ENCODE assay signal across 1 cellular context in the genomic region with DNA sequence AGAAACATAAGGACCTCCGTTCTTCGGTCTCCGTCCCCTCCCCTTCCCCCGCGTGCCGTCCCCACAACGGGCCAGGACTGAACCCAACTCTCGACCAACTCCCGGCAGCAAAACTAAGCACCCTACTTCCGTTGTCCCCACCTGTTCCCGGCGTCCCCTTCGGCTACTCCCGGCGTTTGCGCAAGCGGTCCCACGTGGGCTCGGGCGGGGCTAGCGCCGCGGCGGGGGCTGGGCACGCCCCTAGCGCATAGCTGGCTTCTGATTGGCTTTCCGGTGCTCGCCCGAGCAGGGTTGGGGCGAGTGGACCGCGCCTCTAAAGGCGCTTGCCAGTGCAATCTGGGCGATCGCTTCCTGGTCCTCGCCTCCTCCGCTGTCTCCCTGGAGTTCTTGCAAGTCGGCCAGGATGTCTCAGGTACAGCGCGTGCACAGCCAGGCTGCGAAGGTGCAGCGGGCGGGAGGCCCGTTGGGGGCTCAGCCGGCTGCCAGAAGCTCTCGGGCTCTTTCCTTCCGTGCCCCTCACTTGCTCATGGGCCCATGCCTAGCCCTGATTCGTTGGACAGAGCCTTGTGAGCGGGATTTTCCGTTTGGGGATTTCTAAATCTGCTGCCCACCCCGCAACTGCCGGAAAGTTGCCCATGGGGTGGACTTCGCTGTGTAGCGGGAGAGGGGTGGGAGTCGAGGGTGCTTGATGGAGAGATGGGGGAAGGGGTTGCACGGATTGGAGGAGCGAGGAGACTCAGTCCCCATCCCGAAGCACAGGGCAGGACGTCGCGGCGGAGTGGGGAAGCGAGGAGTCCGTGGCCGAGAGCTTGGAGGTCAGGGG.
TF ChIP-seq lines count a peak whose summit lies in the region.

TSS of gene C2orf76 (minus strand) at position 186 of the 823 bp plus-strand sequence. CDS start 26,875 bp downstream, outside the sequence.
TSS of gene DBI (plus strand) at position 329 of the 823 bp plus-strand sequence. CDS start at position 404, 75 bp downstream.

TF ChIP-seq in HepG2, 621 proteins besides CTCF, POLR2A, EP300 and RAD21 (continued from another document and continues in another):
- TF ChIP-seq, protein P1, sequence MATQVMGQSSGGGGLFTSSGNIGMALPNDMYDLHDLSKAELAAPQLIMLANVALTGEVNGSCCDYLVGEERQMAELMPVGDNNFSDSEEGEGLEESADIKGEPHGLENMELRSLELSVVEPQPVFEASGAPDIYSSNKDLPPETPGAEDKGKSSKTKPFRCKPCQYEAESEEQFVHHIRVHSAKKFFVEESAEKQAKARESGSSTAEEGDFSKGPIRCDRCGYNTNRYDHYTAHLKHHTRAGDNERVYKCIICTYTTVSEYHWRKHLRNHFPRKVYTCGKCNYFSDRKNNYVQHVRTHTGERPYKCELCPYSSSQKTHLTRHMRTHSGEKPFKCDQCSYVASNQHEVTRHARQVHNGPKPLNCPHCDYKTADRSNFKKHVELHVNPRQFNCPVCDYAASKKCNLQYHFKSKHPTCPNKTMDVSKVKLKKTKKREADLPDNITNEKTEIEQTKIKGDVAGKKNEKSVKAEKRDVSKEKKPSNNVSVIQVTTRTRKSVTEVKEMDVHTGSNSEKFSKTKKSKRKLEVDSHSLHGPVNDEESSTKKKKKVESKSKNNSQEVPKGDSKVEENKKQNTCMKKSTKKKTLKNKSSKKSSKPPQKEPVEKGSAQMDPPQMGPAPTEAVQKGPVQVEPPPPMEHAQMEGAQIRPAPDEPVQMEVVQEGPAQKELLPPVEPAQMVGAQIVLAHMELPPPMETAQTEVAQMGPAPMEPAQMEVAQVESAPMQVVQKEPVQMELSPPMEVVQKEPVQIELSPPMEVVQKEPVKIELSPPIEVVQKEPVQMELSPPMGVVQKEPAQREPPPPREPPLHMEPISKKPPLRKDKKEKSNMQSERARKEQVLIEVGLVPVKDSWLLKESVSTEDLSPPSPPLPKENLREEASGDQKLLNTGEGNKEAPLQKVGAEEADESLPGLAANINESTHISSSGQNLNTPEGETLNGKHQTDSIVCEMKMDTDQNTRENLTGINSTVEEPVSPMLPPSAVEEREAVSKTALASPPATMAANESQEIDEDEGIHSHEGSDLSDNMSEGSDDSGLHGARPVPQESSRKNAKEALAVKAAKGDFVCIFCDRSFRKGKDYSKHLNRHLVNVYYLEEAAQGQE (IDR thresholded peaks at IDR 0.05; ENCODE audit: borderline replicate concordance in 1 of 2, low read depth in 1 of 2, low read length in 2 of 2) = peak in 1 of 2 experiments; percentile 67; a peak in 1 of 4 replicates
- TF ChIP-seq ZFAT (CRISPR knock-in tag; conservative IDR thresholded peaks at IDR 0.05) (no peak), ZNF431 (CRISPR knock-in tag; IDR thresholded peaks at IDR 0.05; ENCODE audit: borderline replicate concordance, low read depth) (peak; percentile 97), HOXA9 (CRISPR knock-in tag; IDR thresholded peaks at IDR 0.05; ENCODE audit: borderline replicate concordance) (peak; percentile 77; the same call in 1 of the 2 replicates), ZNF773 (CRISPR knock-in tag; IDR thresholded peaks at IDR 0.05; ENCODE audit: borderline replicate concordance) (peak; percentile 82; the same call in 1 of the 2 replicates), NFE2L1 (CRISPR knock-in tag; IDR thresholded peaks at IDR 0.05; ENCODE audit: borderline replicate concordance) (no peak; the same call in 1 of the 2 replicates), ZNF614 (CRISPR knock-in tag; IDR thresholded peaks at IDR 0.05; ENCODE audit: borderline replicate concordance) (peak; percentile 58; the same call in 1 of the 2 replicates), RFXANK (CRISPR knock-in tag; IDR thresholded peaks at IDR 0.05) (peak; percentile 93; the same call in 1 of the 2 replicates), NFYB (CRISPR knock-in tag; IDR thresholded peaks at IDR 0.05) (peak; percentile 86), GZF1 (CRISPR knock-in tag; IDR thresholded peaks at IDR 0.05) (peak; percentile 86; the same call in 1 of the 2 replicates), SNRNP70 (IDR thresholded peaks at IDR 0.05; ENCODE audit: low read depth, low read length) (no peak), SNAPC2 (CRISPR knock-in tag; IDR thresholded peaks at IDR 0.05) (peak; percentile 98), ZNF282 (IDR thresholded peaks at IDR 0.05; ENCODE audit: partially characterized antibody) (no peak), FIP1L1 (IDR thresholded peaks at IDR 0.05; ENCODE audit: borderline replicate concordance, insufficient read depth, low read depth, low read length) (no peak; the same call in 1 of the 2 replicates), E2F1 (CRISPR knock-in tag; IDR thresholded peaks at IDR 0.05) (peak; percentile 68), PAWR (CRISPR knock-in tag; IDR thresholded peaks at IDR 0.05; ENCODE audit: borderline replicate concordance) (no peak), GTF3A (CRISPR knock-in tag; conservative IDR thresholded peaks at IDR 0.05) (no peak), SMARCE1 (IDR thresholded peaks at IDR 0.05; ENCODE audit: borderline replicate concordance) (no peak), MAFG (CRISPR knock-in tag; IDR thresholded peaks at IDR 0.05) (no peak), CHD4 (IDR thresholded peaks at IDR 0.05; ENCODE audit: borderline replicate concordance, low read length) (no peak), ZNF792 (CRISPR knock-in tag; IDR thresholded peaks at IDR 0.05) (peak; percentile 49; the same call in 1 of the 2 replicates), SMAD9 (CRISPR knock-in tag; IDR thresholded peaks at IDR 0.05) (peak; percentile 55; the same call in 1 of the 2 replicates), ZBTB40 (IDR thresholded peaks at IDR 0.05) (no peak), ZBTB40 (CRISPR knock-in tag; IDR thresholded peaks at IDR 0.05) (peak; percentile 91), ZNF567 (CRISPR knock-in tag; IDR thresholded peaks at IDR 0.05; ENCODE audit: borderline replicate concordance) (no peak), HMG20A (CRISPR knock-in tag; IDR thresholded peaks at IDR 0.05; ENCODE audit: borderline replicate concordance) (peak; percentile 42; the same call in 1 of the 2 replicates), SRF (IDR thresholded peaks at IDR 0.05; ENCODE audit: low read depth, low read length) (peak; percentile 11; the same call in 1 of the 2 replicates), ZNF879 (CRISPR knock-in tag; IDR thresholded peaks at IDR 0.05) (0 out of 2 replicates have a peak, but pooled peaks have one; percentile 13), ZNF678 (CRISPR knock-in tag; IDR thresholded peaks at IDR 0.05) (no peak), ZNF383 (CRISPR knock-in tag; IDR thresholded peaks at IDR 0.05; ENCODE audit: borderline replicate concordance) (no peak)
- TF ChIP-seq, protein P2, sequence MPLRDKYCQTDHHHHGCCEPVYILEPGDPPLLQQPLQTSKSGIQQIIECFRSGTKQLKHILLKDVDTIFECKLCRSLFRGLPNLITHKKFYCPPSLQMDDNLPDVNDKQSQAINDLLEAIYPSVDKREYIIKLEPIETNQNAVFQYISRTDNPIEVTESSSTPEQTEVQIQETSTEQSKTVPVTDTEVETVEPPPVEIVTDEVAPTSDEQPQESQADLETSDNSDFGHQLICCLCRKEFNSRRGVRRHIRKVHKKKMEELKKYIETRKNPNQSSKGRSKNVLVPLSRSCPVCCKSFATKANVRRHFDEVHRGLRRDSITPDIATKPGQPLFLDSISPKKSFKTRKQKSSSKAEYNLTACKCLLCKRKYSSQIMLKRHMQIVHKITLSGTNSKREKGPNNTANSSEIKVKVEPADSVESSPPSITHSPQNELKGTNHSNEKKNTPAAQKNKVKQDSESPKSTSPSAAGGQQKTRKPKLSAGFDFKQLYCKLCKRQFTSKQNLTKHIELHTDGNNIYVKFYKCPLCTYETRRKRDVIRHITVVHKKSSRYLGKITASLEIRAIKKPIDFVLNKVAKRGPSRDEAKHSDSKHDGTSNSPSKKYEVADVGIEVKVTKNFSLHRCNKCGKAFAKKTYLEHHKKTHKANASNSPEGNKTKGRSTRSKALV (CRISPR knock-in tag; IDR thresholded peaks at IDR 0.05) = no peak
- TF ChIP-seq, protein P3, sequence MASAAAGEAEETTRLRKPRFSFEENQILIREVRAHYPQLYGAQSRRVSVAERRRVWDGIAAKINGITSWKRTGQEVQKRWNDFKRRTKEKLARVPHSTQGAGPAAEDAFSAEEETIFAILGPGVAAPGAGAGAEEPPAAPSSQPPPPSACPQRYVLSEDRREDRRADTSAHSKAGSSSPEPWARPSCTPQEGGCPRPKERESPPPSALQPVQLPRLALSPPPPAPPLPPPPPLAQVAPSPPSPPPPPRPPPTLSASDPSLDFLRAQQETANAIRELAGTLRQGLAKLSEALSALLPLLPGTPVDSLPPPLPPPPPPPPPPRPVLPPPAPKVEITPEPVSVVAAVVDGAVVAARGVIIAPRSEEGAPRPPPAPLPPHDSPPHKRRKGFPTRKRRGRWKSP (CRISPR knock-in tag; IDR thresholded peaks at IDR 0.05) = peak; percentile 96
- TF ChIP-seq, protein P4, sequence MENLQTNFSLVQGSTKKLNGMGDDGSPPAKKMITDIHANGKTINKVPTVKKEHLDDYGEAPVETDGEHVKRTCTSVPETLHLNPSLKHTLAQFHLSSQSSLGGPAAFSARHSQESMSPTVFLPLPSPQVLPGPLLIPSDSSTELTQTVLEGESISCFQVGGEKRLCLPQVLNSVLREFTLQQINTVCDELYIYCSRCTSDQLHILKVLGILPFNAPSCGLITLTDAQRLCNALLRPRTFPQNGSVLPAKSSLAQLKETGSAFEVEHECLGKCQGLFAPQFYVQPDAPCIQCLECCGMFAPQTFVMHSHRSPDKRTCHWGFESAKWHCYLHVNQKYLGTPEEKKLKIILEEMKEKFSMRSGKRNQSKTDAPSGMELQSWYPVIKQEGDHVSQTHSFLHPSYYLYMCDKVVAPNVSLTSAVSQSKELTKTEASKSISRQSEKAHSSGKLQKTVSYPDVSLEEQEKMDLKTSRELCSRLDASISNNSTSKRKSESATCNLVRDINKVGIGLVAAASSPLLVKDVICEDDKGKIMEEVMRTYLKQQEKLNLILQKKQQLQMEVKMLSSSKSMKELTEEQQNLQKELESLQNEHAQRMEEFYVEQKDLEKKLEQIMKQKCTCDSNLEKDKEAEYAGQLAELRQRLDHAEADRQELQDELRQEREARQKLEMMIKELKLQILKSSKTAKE (CRISPR knock-in tag; IDR thresholded peaks at IDR 0.05; ENCODE audit: borderline replicate concordance) = peak; percentile 89
- TF ChIP-seq, protein P5, sequence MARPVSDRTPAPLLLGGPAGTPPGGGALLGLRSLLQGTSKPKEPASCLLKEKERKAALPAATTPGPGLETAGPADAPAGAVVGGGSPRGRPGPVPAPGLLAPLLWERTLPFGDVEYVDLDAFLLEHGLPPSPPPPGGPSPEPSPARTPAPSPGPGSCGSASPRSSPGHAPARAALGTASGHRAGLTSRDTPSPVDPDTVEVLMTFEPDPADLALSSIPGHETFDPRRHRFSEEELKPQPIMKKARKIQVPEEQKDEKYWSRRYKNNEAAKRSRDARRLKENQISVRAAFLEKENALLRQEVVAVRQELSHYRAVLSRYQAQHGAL (CRISPR knock-in tag; IDR thresholded peaks at IDR 0.05; ENCODE audit: not compliant biosample characterization) = no peak
